8 cellular contexts compared by ENCODE assay signal in the genomic region with DNA sequence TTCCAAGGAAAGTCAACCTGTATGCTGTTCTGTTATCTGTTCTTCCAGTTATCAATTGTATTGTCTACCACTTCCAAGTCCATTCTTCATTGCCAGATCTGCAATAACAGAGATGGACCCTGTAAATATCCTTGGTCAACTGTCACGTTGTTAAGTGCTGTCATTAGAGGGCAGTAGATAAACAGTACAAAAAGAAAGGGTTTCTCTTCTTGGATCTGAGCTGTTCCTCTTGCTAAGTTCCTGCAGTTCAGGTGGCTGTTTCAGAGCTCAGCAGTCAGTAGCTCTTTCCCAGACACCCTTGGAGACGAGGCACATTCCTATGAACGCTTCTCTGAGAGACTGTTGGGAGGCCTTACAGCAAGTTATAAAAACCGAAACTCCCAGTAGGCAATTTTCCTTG.
DNase-seq lines count a peak whose midpoint lies in the region; ATAC-seq, FAIRE-seq and TF ChIP-seq lines count a peak whose summit lies in the region.

No MANE protein-coding gene starts in this region.

- no peak overlapping the region for H3K27ac ChIP-seq in VCaP
- no peak overlapping the region for H3K27ac ChIP-seq in keratinocyte (ENCODE audit: control insufficient read depth, insufficient read depth, low read length)

- DNase-seq in Caki2 (ENCODE audit: low read depth) (peak; percentile 23), keratinocyte (ENCODE audit: low read depth, low spot score) (no peak), NCI-H2227 (lab: John Stamatoyannopoulos, UW; ENCODE audit: unreplicated experiment) (no peak)
- DNase-seq in activated CD8-positive, alpha-beta memory T cell treated with anti-CD3 and anti-CD28 coated beads, Interleukin-2, amount 10 ng/mL, durations not matched to agents 7 days and 5 days: no peak

- no peaks in the 10 kb centered on the region for H3K4me1 ChIP-seq in keratinocyte (ENCODE audit: control insufficient read depth, extremely low read depth, insufficient read depth, low read length)

- H3K27me3 Mint-ChIP-seq in activated CD8-positive, alpha-beta memory T cell treated with anti-CD3 and anti-CD28 coated beads, Interleukin-2, amount 10 ng/mL, durations not matched to agents 7 days and 5 days: no peaks in the 10 kb centered on the region
- H3K27me3 Mint-ChIP-seq in activated T-helper 17 cell treated with anti-CD3 and anti-CD28 coated beads, Interleukin-2, amount 50 U/mL, for 72 hours: no peaks in the 10 kb centered on the region

- no peaks in the 10 kb centered on the region for H3K9me1 ChIP-seq in keratinocyte (ENCODE audit: control insufficient read depth, extremely low read depth, insufficient read depth, low read length)

- H4K20me1 ChIP-seq in keratinocyte (ENCODE audit: control insufficient read depth, extremely low read depth, insufficient read depth, low read length): no peaks in the 10 kb centered on the region

- H3K4me1 Mint-ChIP-seq in activated CD8-positive, alpha-beta memory T cell treated with anti-CD3 and anti-CD28 coated beads, Interleukin-2, amount 10 ng/mL, durations not matched to agents 7 days and 5 days: no peaks in the 10 kb centered on the region
- no peaks in the 10 kb centered on the region for H3K4me1 Mint-ChIP-seq in activated T-helper 17 cell treated with anti-CD3 and anti-CD28 coated beads, Interleukin-2, amount 50 U/mL, for 72 hours

- no peak overlapping the region for H3K27ac Mint-ChIP-seq in activated CD8-positive, alpha-beta memory T cell treated with anti-CD3 and anti-CD28 coated beads, Interleukin-2, amount 10 ng/mL, durations not matched to agents 7 days and 5 days
- no peak overlapping the region for H3K27ac Mint-ChIP-seq in activated T-helper 17 cell treated with anti-CD3 and anti-CD28 coated beads, Interleukin-2, amount 50 U/mL, for 72 hours

- peak; percentile 58 for FAIRE-seq in keratinocyte (lab: Jason Lieb, UNC)

- H3K4me3 Mint-ChIP-seq in activated CD8-positive, alpha-beta memory T cell treated with anti-CD3 and anti-CD28 coated beads, Interleukin-2, amount 10 ng/mL, durations not matched to agents 7 days and 5 days: no peak overlapping the region
- no peak overlapping the region for H3K4me3 Mint-ChIP-seq in activated T-helper 17 cell treated with anti-CD3 and anti-CD28 coated beads, Interleukin-2, amount 50 U/mL, for 72 hours

- no peak overlapping the region for H3K4me2 ChIP-seq in keratinocyte (ENCODE audit: control insufficient read depth, extremely low read depth, insufficient read depth, low read depth, low read length)

- in situ Hi-C loops in Caki2 (cut with HindIII; ENCODE audit: low pct_unique_long_range_greater_than_20kb, low sequenced_read_pairs): no loop called here

- no peak overlapping the region for H2AFZ ChIP-seq in keratinocyte (ENCODE audit: control insufficient read depth, low read length)

- ATAC-seq in HG02981 (IDR thresholded peaks at IDR 0.05; ENCODE audit: unreplicated experiment): peak; percentile 50
- no peak for ATAC-seq in activated CD8-positive, alpha-beta memory T cell treated with anti-CD3 and anti-CD28 coated beads, Interleukin-2, amount 10 ng/mL, durations not matched to agents 7 days and 5 days
- no peak for ATAC-seq in activated T-helper 17 cell treated with anti-CD3 and anti-CD28 coated beads, Interleukin-2, amount 50 U/mL, for 72 hours (replicated peaks)
- ATAC-seq in GM19467 (IDR thresholded peaks at IDR 0.05; ENCODE audit: unreplicated experiment): no peak

- no peaks in the 10 kb centered on the region for H3K27me3 ChIP-seq in keratinocyte (ENCODE audit: control insufficient read depth, extremely low read depth, insufficient read depth, low read length)

- H3K9me3 Mint-ChIP-seq in activated CD8-positive, alpha-beta memory T cell treated with anti-CD3 and anti-CD28 coated beads, Interleukin-2, amount 10 ng/mL, durations not matched to agents 7 days and 5 days (ENCODE audit: low read depth): no peaks in the 10 kb centered on the region
- H3K9me3 Mint-ChIP-seq in activated T-helper 17 cell treated with anti-CD3 and anti-CD28 coated beads, Interleukin-2, amount 50 U/mL, for 72 hours: no peaks in the 10 kb centered on the region

- no peak overlapping the region for H3K4me3 ChIP-seq in keratinocyte (ENCODE audit: control insufficient read depth in 2 of 3, extremely low read depth in 1 of 3, insufficient read depth in 2 of 3, low read depth in 1 of 3, low read length in 3 of 3)

- no peaks in the 10 kb centered on the region for H3K79me2 ChIP-seq in keratinocyte (ENCODE audit: control insufficient read depth, insufficient read depth, low read length)

- CTCF ChIA-PET in activated CD8-positive, alpha-beta memory T cell treated with anti-CD3 and anti-CD28 coated beads, Interleukin-2, amount 10 ng/mL, durations not matched to agents 7 days and 5 days (lab: Charles Lee): no interaction called here

- H3K36me3 Mint-ChIP-seq in activated CD8-positive, alpha-beta memory T cell treated with anti-CD3 and anti-CD28 coated beads, Interleukin-2, amount 10 ng/mL, durations not matched to agents 7 days and 5 days: no peaks in the 10 kb centered on the region
- no peaks in the 10 kb centered on the region for H3K36me3 Mint-ChIP-seq in activated T-helper 17 cell treated with anti-CD3 and anti-CD28 coated beads, Interleukin-2, amount 50 U/mL, for 72 hours (ENCODE audit: low read depth)

- H3K9me3 ChIP-seq in keratinocyte (ENCODE audit: control insufficient read depth, low read depth, low read length): no peaks in the 10 kb centered on the region

- dilution Hi-C loops in keratinocyte (cut with MboI; ENCODE audit: extremely low pct_ligation_motif_present, low sequenced_read_pairs): no loop called here

- no peaks in the 10 kb centered on the region for H3K36me3 ChIP-seq in keratinocyte (ENCODE audit: control insufficient read depth in 2 of 2, extremely low read depth in 1 of 2, insufficient read depth in 2 of 2, low read length in 2 of 2)

- H3K9ac ChIP-seq in keratinocyte (ENCODE audit: control insufficient read depth, extremely low read depth, insufficient read depth, low read length): no peak overlapping the region

- peak; percentile 51 for TF ChIP-seq CTCF in VCaP (conservative IDR thresholded peaks at IDR 0.05)
- peak in 2 of 3 experiments; percentile 5 to 17 for TF ChIP-seq CTCF in keratinocyte (optimal IDR thresholded peaks at IDR 0.05 in 1 of 3, IDR thresholded peaks at IDR 0.05 in 1 of 3, conservative IDR thresholded peaks at IDR 0.05 in 1 of 3; ENCODE audit: extremely low read depth in 1 of 3, insufficient read depth in 2 of 3, low read length in 3 of 3)
